2 cellular contexts compared by ENCODE assay signal in the genomic region with DNA sequence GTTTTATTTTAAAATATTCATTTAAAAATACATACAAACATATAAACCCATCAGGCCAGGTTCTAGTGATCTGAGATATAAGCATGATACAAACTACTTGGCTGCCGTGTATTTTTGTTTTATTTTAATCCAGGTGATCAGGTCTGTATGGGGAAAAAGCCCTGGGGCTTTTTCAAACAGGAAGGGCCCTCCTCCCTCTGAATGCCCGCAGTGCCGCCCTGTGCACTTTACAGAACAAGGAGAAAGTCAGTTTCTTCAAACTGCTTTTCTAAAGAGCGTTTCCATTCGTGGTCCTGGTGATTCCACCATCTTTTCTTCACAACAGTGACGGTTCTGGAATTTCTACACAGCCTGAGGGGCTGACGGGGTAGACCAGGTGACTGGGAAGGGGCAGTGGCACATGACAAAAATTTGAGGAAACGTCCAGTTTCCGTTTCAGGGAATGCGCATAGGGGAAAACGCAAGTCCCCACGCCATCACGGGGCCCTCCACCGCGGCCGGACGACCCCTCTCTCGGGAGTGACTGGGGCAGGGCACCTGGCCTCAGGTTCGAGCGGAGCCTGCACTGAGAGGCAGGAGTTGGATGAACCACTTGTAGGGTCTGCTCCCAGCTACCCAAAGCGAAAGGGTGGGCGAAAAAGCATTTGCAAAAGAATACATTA.
TF ChIP-seq lines count a peak whose summit lies in the region.

No MANE protein-coding gene starts in this region.

TF ChIP-seq in SK-N-SH, 30 proteins besides CTCF, POLR2A, EP300 and RAD21 (continued from another document):
- no peak for TF ChIP-seq ZBTB33 (IDR thresholded peaks at IDR 0.05; ENCODE audit: borderline replicate concordance, low read depth)
- TF ChIP-seq FOXJ3 (CRISPR knock-in tag; IDR thresholded peaks at IDR 0.05): no peak
- TF ChIP-seq CHD2 (IDR thresholded peaks at IDR 0.05; ENCODE audit: low read length, partially characterized antibody): no peak
- TF ChIP-seq ELF1 (IDR thresholded peaks at IDR 0.05): no peak
- TF ChIP-seq RXRA (IDR thresholded peaks at IDR 0.05; ENCODE audit: borderline replicate concordance, low read depth): no peak
- no peak for TF ChIP-seq PBX3 (IDR thresholded peaks at IDR 0.05)
- no peak for TF ChIP-seq TAF1 (IDR thresholded peaks at IDR 0.05; ENCODE audit: borderline replicate concordance, low read depth, low read length)
- TF ChIP-seq, protein P1, sequence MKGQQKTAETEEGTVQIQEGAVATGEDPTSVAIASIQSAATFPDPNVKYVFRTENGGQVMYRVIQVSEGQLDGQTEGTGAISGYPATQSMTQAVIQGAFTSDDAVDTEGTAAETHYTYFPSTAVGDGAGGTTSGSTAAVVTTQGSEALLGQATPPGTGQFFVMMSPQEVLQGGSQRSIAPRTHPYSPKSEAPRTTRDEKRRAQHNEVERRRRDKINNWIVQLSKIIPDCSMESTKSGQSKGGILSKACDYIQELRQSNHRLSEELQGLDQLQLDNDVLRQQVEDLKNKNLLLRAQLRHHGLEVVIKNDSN (IDR thresholded peaks at IDR 0.05; ENCODE audit: borderline replicate concordance, low read depth): no peak
- no peak for TF ChIP-seq MXI1 (IDR thresholded peaks at IDR 0.05; ENCODE audit: low read depth, low read length)
- TF ChIP-seq IRF3 (IDR thresholded peaks at IDR 0.05; ENCODE audit: low read depth, low read length): no peak
- no peak for TF ChIP-seq GABPA (IDR thresholded peaks at IDR 0.05; ENCODE audit: low read depth)
- TF ChIP-seq, protein P2, sequence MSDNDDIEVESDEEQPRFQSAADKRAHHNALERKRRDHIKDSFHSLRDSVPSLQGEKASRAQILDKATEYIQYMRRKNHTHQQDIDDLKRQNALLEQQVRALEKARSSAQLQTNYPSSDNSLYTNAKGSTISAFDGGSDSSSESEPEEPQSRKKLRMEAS (IDR thresholded peaks at IDR 0.05; ENCODE audit: low read depth): no peak

TF ChIP-seq in SK-N-SH treated with all-trans-retinoic acid at 6 μM for 48 hours, 23 proteins besides CTCF, POLR2A, EP300 and RAD21 (continued from another document):
- TF ChIP-seq, protein P3, sequence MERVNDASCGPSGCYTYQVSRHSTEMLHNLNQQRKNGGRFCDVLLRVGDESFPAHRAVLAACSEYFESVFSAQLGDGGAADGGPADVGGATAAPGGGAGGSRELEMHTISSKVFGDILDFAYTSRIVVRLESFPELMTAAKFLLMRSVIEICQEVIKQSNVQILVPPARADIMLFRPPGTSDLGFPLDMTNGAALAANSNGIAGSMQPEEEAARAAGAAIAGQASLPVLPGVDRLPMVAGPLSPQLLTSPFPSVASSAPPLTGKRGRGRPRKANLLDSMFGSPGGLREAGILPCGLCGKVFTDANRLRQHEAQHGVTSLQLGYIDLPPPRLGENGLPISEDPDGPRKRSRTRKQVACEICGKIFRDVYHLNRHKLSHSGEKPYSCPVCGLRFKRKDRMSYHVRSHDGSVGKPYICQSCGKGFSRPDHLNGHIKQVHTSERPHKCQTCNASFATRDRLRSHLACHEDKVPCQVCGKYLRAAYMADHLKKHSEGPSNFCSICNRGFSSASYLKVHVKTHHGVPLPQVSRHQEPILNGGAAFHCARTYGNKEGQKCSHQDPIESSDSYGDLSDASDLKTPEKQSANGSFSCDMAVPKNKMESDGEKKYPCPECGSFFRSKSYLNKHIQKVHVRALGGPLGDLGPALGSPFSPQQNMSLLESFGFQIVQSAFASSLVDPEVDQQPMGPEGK (CRISPR knock-in tag; IDR thresholded peaks at IDR 0.05; ENCODE audit: borderline replicate concordance): no peak
- TF ChIP-seq ZNF70 (CRISPR knock-in tag; IDR thresholded peaks at IDR 0.05): no peak
- TF ChIP-seq ZFP30 (CRISPR knock-in tag; IDR thresholded peaks at IDR 0.05): no peak
- TF ChIP-seq RARB (CRISPR knock-in tag; IDR thresholded peaks at IDR 0.05): no peak
- TF ChIP-seq ZNF8 (CRISPR knock-in tag; IDR thresholded peaks at IDR 0.05): no peak
- no peak for TF ChIP-seq BACH2 (CRISPR knock-in tag; IDR thresholded peaks at IDR 0.05; ENCODE audit: borderline replicate concordance)
